ENCODE assay signal across 19 cellular contexts in the genomic region with DNA sequence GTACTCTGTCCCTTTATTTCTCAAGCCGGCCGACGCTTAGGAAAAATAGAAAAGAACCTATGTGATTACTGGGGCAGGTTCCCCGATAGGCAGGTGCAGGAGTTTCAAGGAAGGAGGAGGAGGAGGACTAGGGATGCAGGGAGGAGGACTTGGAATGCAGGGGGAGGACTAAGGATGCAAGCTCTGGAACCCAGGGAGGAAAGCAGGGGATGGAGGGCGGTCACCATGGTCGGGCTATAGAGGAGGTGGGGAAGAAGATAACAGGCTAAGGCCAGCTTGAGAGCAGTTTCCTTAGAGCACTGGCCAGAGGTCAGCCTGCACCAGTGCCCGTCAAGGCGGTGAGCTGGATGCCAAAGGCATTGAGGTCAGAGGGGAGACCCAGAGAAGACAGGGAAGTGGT. TPM values are rescaled to one million over a fixed set of nuclear protein-coding genes. Genes with fewer than 3 reads are reported as not detected.
"Had no signal": no experiment of that assay in that cellular context is flagged by ENCODE, and none has a peak within 500 bp of the region (broad histone marks: within the 10 kb centered on the region; RNA-seq: fewer than 3 reads in every experiment).

No MANE protein-coding gene starts in this region.

- H3K27ac ChIP-seq: coronary artery, gastroesophageal sphincter, heart right ventricle, sigmoid colon, testis had no signal

- H3K9me3 Mint-ChIP-seq: activated CD4-positive, alpha-beta memory T cell treated with anti-CD3 and anti-CD28 coated beads for 36 hours; activated naive CD4-positive, alpha-beta T cell treated with anti-CD3 and anti-CD28 coated beads, Interleukin-2, amount 10 ng/mL, durations not matched to agents 7 days and 5 days; activated T-cell treated with anti-CD3 and anti-CD28 coated beads, Interleukin-2, amount 50 U/mL, for 72 hours; nephron progenitor cell; stimulated activated memory B cell treated with anti-CD40 and anti-IgM and Interleukin-4, amounts not matched to agents 10 μg/mL and 1 μg/mL and 100 μg/mL, for 72 hours; type B pancreatic cell had no signal

- H3K27ac Mint-ChIP-seq: activated CD4-positive, alpha-beta memory T cell treated with anti-CD3 and anti-CD28 coated beads for 36 hours; activated naive CD4-positive, alpha-beta T cell treated with anti-CD3 and anti-CD28 coated beads, Interleukin-2, amount 10 ng/mL, durations not matched to agents 7 days and 5 days; activated T-cell treated with anti-CD3 and anti-CD28 coated beads, Interleukin-2, amount 50 U/mL, for 72 hours; nephron progenitor cell; stimulated activated memory B cell treated with anti-CD40 and anti-IgM and Interleukin-4, amounts not matched to agents 10 μg/mL and 1 μg/mL and 100 μg/mL, for 72 hours; type B pancreatic cell had no signal

- H3K27me3 ChIP-seq: gastroesophageal sphincter, heart right ventricle, sigmoid colon, testis had no signal

- ATAC-seq: activated T-cell treated with anti-CD3 and anti-CD28 coated beads, Interleukin-2, amount 50 U/mL, for 72 hours; gastroesophageal sphincter; heart right ventricle; mucosa of descending colon; stimulated activated memory B cell treated with anti-CD40 and anti-IgM and Interleukin-4, amounts not matched to agents 10 μg/mL and 1 μg/mL and 100 μg/mL, for 72 hours had no signal

- H3K36me3 ChIP-seq: heart right ventricle had no signal

- H3K4me3 ChIP-seq: coronary artery, gastroesophageal sphincter, heart right ventricle, mucosa of descending colon, sigmoid colon, smooth muscle cell, testis had no signal

- H3K4me1 Mint-ChIP-seq: activated naive CD4-positive, alpha-beta T cell treated with anti-CD3 and anti-CD28 coated beads, Interleukin-2, amount 10 ng/mL, durations not matched to agents 7 days and 5 days; stimulated activated memory B cell treated with anti-CD40 and anti-IgM and Interleukin-4, amounts not matched to agents 10 μg/mL and 1 μg/mL and 100 μg/mL, for 72 hours had no signal

- H3K4me2 ChIP-seq: smooth muscle cell had no signal

- DNase-seq: activated CD4-positive, alpha-beta memory T cell treated with anti-CD3 and anti-CD28 coated beads for 36 hours; activated effector memory CD4-positive, alpha-beta T cell treated with anti-CD3 and anti-CD28 coated beads, Interleukin-2, amount 50 U/mL, for 16 hours; activated naive CD4-positive, alpha-beta T cell treated with anti-CD3 and anti-CD28 coated beads, Interleukin-2, amount 10 ng/mL, durations not matched to agents 7 days and 5 days; activated T-cell treated with anti-CD3 and anti-CD28 coated beads, Interleukin-2, amount 50 U/mL, for 72 hours; amygdala; heart right ventricle; mesenchymal stem cell; nephron progenitor cell; occipital lobe; sigmoid colon; stimulated activated CD4-positive, alpha-beta T cell treated with anti-CD3 and anti-CD28 coated beads, Interleukin-15, amount 100 ng/mL, for 24 hours; T-helper 1 cell; testis had no signal

- H3K36me3 Mint-ChIP-seq: activated CD4-positive, alpha-beta memory T cell treated with anti-CD3 and anti-CD28 coated beads for 36 hours; activated naive CD4-positive, alpha-beta T cell treated with anti-CD3 and anti-CD28 coated beads, Interleukin-2, amount 10 ng/mL, durations not matched to agents 7 days and 5 days; stimulated activated memory B cell treated with anti-CD40 and anti-IgM and Interleukin-4, amounts not matched to agents 10 μg/mL and 1 μg/mL and 100 μg/mL, for 72 hours; type B pancreatic cell had no signal

- H3K9me3 ChIP-seq: gastroesophageal sphincter, heart right ventricle, mucosa of descending colon, sigmoid colon, testis had no signal

- H3K4me1 ChIP-seq: gastroesophageal sphincter, sigmoid colon, testis had no signal

- H3K4me3 Mint-ChIP-seq: activated CD4-positive, alpha-beta memory T cell treated with anti-CD3 and anti-CD28 coated beads for 36 hours; activated naive CD4-positive, alpha-beta T cell treated with anti-CD3 and anti-CD28 coated beads, Interleukin-2, amount 10 ng/mL, durations not matched to agents 7 days and 5 days; activated T-cell treated with anti-CD3 and anti-CD28 coated beads, Interleukin-2, amount 50 U/mL, for 72 hours; nephron progenitor cell; stimulated activated memory B cell treated with anti-CD40 and anti-IgM and Interleukin-4, amounts not matched to agents 10 μg/mL and 1 μg/mL and 100 μg/mL, for 72 hours; type B pancreatic cell had no signal

- H3K27me3 Mint-ChIP-seq: activated CD4-positive, alpha-beta memory T cell treated with anti-CD3 and anti-CD28 coated beads for 36 hours; type B pancreatic cell had no signal

RNA-seq across cellular contexts. Expression of a gene that starts 18.7 kb away (rescaled TPM):
- total RNA-seq: activated CD4-positive, alpha-beta memory T cell treated with anti-CD3 and anti-CD28 coated beads for 36 hours had no signal
